ENCODE assay signal across 20 cellular contexts in genomic region chr9:14640294-14640693, GRCh38. TPM values are rescaled to one million over a fixed set of nuclear protein-coding genes. Genes with fewer than 3 reads are reported as not detected.
A peak's percentile ranks its signal among the peaks of the same experiment; 100 is the strongest.
DNase-seq lines count a peak whose midpoint lies in the region; ATAC-seq, FAIRE-seq and TF ChIP-seq lines count a peak whose summit lies in the region.
"Had no signal": no experiment of that assay in that cellular context is flagged by ENCODE, and none has a peak within 500 bp of the region (broad histone marks: within the 10 kb centered on the region; RNA-seq: fewer than 3 reads in every experiment).

No MANE protein-coding gene starts in this region.

- 94% methylated on average over 2 of the region's 2 CpGs for WGBS in right lobe of liver (ENCODE audit: insufficient coverage, low coverage, low lambda C conversion rate, missing lambda C conversion rate)

- H3K36me3 ChIP-seq in OCI-LY3 (replicated peaks; ENCODE audit: low read depth, low read length) (peaks cover 17% of the 10 kb centered on the region), right lobe of liver (no peaks in the 10 kb centered on the region)

- FAIRE-seq in islet of Langerhans (lab: Jason Lieb, UNC) = peak; percentile 74
- FAIRE-seq: A204.1, GM12892, GM18507, H54, HTR-8/SVneo had no signal

- no peaks in the 10 kb centered on the region for H3K9me3 ChIP-seq in OCI-LY3 (ENCODE audit: insufficient read depth, low read length)
- H3K9me3 ChIP-seq in right lobe of liver = no peaks in the 10 kb centered on the region

- H3K9ac ChIP-seq in OCI-LY3 (ENCODE audit: low read length) = no peak overlapping the region

- no peak for TF ChIP-seq POLR2A in right lobe of liver (IDR thresholded peaks at IDR 0.05)

- TF ChIP-seq CTCF in OCI-LY3 (IDR thresholded peaks at IDR 0.05; ENCODE audit: low read depth, low read length) (no peak), osteocyte (IDR thresholded peaks at IDR 0.05) (no peak), right lobe of liver (IDR thresholded peaks at IDR 0.05) (no peak)

- peaks cover 3% of the 10 kb centered on the region for H3K79me2 ChIP-seq in OCI-LY3 (ENCODE audit: low read length)

- no peaks in the 10 kb centered on the region for H3K27me3 Mint-ChIP-seq in osteocyte (ENCODE audit: unreplicated experiment)
- H3K27me3 Mint-ChIP-seq: CD4-positive, alpha-beta memory T cell; IgD-negative memory B cell had no signal

- no peak overlapping the region for H3K4me3 Mint-ChIP-seq in osteocyte (ENCODE audit: unreplicated experiment)
- H3K4me3 Mint-ChIP-seq: CD4-positive, alpha-beta memory T cell; GM23338; IgD-negative memory B cell had no signal

- peak overlapping the region; percentile 60 for H3K27ac Mint-ChIP-seq in osteocyte (ENCODE audit: unreplicated experiment)
- H3K27ac Mint-ChIP-seq: CD4-positive, alpha-beta memory T cell; GM23338; IgD-negative memory B cell had no signal

- H2AFZ ChIP-seq in OCI-LY3 (ENCODE audit: low read depth, low read length) = no peak overlapping the region
- H2AFZ ChIP-seq: GM23338 had no signal

- no peak for ATAC-seq in HG03025 (IDR thresholded peaks at IDR 0.05; ENCODE audit: low FRiP score, unreplicated experiment)
- ATAC-seq in right lobe of liver = no peak
- ATAC-seq: GM23338 had no signal

- peaks cover 33% of the 10 kb centered on the region for H4K20me1 ChIP-seq in OCI-LY3 (ENCODE audit: insufficient read depth, low read length)

- peaks cover 7% of the 10 kb centered on the region for H3K9me3 Mint-ChIP-seq in osteocyte (ENCODE audit: unreplicated experiment)
- H3K9me3 Mint-ChIP-seq: GM23338, IgD-negative memory B cell had no signal

- peak overlapping the region; percentile 37; the same call in 1 of the 2 replicates for H3K4me2 ChIP-seq in OCI-LY3 (ENCODE audit: low read length)
- H3K4me2 ChIP-seq: GM23338 had no signal

- H3K27me3 ChIP-seq in OCI-LY3 (ENCODE audit: low read depth, low read length) (no peaks in the 10 kb centered on the region), right lobe of liver (no peaks in the 10 kb centered on the region)

- H3K36me3 Mint-ChIP-seq in osteocyte (ENCODE audit: unreplicated experiment) = peaks cover 3% of the 10 kb centered on the region

- intact Hi-C loops in right lobe of liver (cut with DNase I) = no loop called here

- peaks cover 16% of the 10 kb centered on the region for H3K4me1 Mint-ChIP-seq in osteocyte (ENCODE audit: unreplicated experiment)

- DNase-seq in osteocyte (ENCODE audit: extremely low spot score, unreplicated experiment) (no peak), dedifferentiated amniotic fluid mesenchymal stem cell (ENCODE audit: extremely low spot score) (no peak), right lobe of liver (no peak)
- DNase-seq: AML-193; CD4-positive, alpha-beta memory T cell; DMS153; DMS79; GDM1; HCEC 1CT had no signal

- H3K4me3 ChIP-seq in OCI-LY3 (ENCODE audit: low read length) (no peak overlapping the region), right lobe of liver (no peak overlapping the region)
- H3K4me3 ChIP-seq: GM23338 had no signal

- H3K27ac ChIP-seq in OCI-LY3 (ENCODE audit: low read length) (no peak overlapping the region), right lobe of liver (no peak overlapping the region)
- H3K27ac ChIP-seq: C4-2B had no signal

- H3K4me1 ChIP-seq in OCI-LY3 (ENCODE audit: low read length) = peaks cover 14% of the 10 kb centered on the region
- H3K4me1 ChIP-seq in right lobe of liver = no peaks in the 10 kb centered on the region

RNA-seq across cellular contexts. Expression of gene ZDHHC21, which starts 52.9 kb away (rescaled TPM):
- total RNA-seq in osteocyte (9.3 and 9.5 TPM in 2 replicates), right lobe of liver (1 to 10 TPM; 2.7 to 5.3 (median 4.5) TPM)
